ENCODE assay signal across 1 cellular context in the genomic region with DNA sequence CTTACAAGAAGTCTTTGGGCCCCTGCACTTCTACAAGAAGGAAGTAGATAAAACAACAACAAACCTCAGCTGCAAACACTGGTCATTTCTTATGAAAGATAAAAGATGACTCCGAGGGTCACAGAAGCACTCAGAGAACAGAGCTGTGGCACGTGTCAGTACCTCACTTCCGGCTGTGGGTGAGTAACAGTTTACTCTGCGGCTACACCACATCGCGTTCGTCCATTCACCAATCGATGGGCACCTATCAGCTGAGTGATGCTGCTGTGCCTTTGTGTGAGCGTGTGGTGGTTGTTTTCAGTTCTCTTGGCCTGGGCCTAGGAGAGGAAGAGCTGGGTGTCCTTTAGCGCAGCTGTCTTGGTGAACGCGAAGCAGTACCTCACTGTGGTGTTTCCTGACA.
TF ChIP-seq lines count a peak whose summit lies in the region.

No MANE protein-coding gene starts in this region.

TF ChIP-seq in K562, 482 proteins besides CTCF, POLR2A, EP300 and RAD21 (continued from another document):
- TF ChIP-seq, protein P1, sequence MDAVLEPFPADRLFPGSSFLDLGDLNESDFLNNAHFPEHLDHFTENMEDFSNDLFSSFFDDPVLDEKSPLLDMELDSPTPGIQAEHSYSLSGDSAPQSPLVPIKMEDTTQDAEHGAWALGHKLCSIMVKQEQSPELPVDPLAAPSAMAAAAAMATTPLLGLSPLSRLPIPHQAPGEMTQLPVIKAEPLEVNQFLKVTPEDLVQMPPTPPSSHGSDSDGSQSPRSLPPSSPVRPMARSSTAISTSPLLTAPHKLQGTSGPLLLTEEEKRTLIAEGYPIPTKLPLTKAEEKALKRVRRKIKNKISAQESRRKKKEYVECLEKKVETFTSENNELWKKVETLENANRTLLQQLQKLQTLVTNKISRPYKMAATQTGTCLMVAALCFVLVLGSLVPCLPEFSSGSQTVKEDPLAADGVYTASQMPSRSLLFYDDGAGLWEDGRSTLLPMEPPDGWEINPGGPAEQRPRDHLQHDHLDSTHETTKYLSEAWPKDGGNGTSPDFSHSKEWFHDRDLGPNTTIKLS (IDR thresholded peaks at IDR 0.05; ENCODE audit: borderline replicate concordance, low read depth) = no peak
- TF ChIP-seq ZNF830 (CRISPR knock-in tag; IDR thresholded peaks at IDR 0.05) (no peak), PTBP1 (IDR thresholded peaks at IDR 0.05; ENCODE audit: low read depth, low read length) (no peak), WHSC1 (IDR thresholded peaks at IDR 0.05; ENCODE audit: low read length) (no peak), KDM2B (CRISPR knock-in tag; IDR thresholded peaks at IDR 0.05) (no peak), SIN3A (IDR thresholded peaks at IDR 0.05; ENCODE audit: borderline replicate concordance in 2 of 2, control insufficient read depth in 1 of 2, low read depth in 2 of 2, low read length in 2 of 2) (no peak)
- TF ChIP-seq, protein P2, sequence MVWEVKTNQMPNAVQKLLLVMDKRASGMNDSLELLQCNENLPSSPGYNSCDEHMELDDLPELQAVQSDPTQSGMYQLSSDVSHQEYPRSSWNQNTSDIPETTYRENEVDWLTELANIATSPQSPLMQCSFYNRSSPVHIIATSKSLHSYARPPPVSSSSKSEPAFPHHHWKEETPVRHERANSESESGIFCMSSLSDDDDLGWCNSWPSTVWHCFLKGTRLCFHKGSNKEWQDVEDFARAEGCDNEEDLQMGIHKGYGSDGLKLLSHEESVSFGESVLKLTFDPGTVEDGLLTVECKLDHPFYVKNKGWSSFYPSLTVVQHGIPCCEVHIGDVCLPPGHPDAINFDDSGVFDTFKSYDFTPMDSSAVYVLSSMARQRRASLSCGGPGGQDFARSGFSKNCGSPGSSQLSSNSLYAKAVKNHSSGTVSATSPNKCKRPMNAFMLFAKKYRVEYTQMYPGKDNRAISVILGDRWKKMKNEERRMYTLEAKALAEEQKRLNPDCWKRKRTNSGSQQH (CRISPR knock-in tag; IDR thresholded peaks at IDR 0.05) = no peak
- TF ChIP-seq, protein P3, sequence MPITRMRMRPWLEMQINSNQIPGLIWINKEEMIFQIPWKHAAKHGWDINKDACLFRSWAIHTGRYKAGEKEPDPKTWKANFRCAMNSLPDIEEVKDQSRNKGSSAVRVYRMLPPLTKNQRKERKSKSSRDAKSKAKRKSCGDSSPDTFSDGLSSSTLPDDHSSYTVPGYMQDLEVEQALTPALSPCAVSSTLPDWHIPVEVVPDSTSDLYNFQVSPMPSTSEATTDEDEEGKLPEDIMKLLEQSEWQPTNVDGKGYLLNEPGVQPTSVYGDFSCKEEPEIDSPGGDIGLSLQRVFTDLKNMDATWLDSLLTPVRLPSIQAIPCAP (CRISPR knock-in tag; IDR thresholded peaks at IDR 0.05; ENCODE audit: borderline replicate concordance) = no peak
TF ChIP-seq in K562: peak in this region for 25.
